21 cellular contexts compared by ENCODE assay signal in the genomic region with DNA sequence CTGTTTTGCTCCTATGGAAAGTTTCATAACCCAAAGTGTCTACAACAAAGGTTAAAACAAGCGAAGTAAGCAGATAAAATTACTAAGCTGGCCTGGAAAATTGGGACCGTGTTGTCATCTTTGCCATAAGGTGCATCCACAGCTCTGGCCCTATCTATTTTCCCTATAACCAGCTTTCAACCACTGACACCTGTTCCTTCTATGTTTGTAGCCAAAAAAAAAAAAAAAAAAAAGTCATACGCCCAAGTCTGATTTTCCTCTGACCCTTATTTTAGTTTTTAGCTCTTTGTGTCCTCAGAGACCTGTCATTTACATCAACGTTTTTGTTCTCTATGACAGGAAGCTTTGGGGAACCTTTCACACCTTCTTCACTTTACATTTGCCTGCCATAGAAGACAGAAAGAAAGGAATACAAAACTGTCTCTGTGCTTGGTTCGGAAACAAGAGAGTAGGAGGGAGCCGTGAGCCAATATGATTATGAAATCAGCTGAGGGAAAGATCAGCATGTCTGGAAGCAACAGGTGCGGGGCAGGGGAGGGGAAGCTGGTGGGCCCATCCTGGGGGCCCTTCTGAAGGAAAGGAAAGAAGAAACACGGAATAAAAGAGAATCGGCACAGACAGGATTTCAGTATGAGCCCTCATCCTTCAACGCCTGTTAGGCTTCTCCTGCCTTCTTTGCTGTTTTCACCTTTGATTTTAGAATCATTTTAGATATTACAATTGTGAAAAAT. TPM values are rescaled to one million over a fixed set of nuclear protein-coding genes. Genes with fewer than 3 reads are reported as not detected.
A peak's percentile ranks its signal among the peaks of the same experiment; 100 is the strongest.
DNase-seq lines count a peak whose midpoint lies in the region; ATAC-seq and TF ChIP-seq lines count a peak whose summit lies in the region.
"Had no signal": no experiment of that assay in that cellular context is flagged by ENCODE, and none has a peak within 500 bp of the region (broad histone marks: within the 10 kb centered on the region; RNA-seq: fewer than 3 reads in every experiment).

No MANE protein-coding gene starts in this region.

- H3K4me3 ChIP-seq in GM23248 (no peak overlapping the region), OCI-LY7 (ENCODE audit: low read depth, low read length, poor library complexity, severe bottlenecking) (no peak overlapping the region), osteoblast (ENCODE audit: insufficient read depth, low read length) (no peak overlapping the region)
- H3K4me3 ChIP-seq: PC-9 had no signal

- H3K79me2 ChIP-seq in GM23248 (ENCODE audit: insufficient read depth) (peaks cover 100% of the 10 kb centered on the region), OCI-LY7 (ENCODE audit: insufficient read depth, low read depth, low read length) (no peaks in the 10 kb centered on the region), osteoblast (ENCODE audit: insufficient read depth, low read length) (peaks cover 92% of the 10 kb centered on the region)

- H3K27ac ChIP-seq in GM23248, result peak overlapping the region; percentile 74; the same call in 1 of the 2 replicates
- H3K27ac ChIP-seq in OCI-LY7 (ENCODE audit: low read depth, low read length, poor library complexity, severe bottlenecking), result no peak overlapping the region
- peak overlapping the region; percentile 88 for H3K27ac ChIP-seq in osteoblast (ENCODE audit: low read depth, low read length)
- H3K27ac ChIP-seq: PC-9, RWPE1 had no signal

- H4K20me1 ChIP-seq in GM23248 (ENCODE audit: insufficient read depth) (no peaks in the 10 kb centered on the region), OCI-LY7 (ENCODE audit: insufficient read depth, low read length) (no peaks in the 10 kb centered on the region), osteoblast (ENCODE audit: insufficient read depth, low read length) (no peaks in the 10 kb centered on the region)

- H3K27me3 Mint-ChIP-seq in chondrocyte (ENCODE audit: low read depth), result no peaks in the 10 kb centered on the region

- POLR2A ChIA-PET in OCI-LY7 (lab: Charles Lee), result interaction anchor here (0.6 to 0.9 kb wide), 4 partner anchors 11 to 1031 kb away, joined by 3 to 5 read pairs (median 3); no protein-coding TSS in a partner anchor

- TF ChIP-seq CTCF in OCI-LY7 (conservative IDR thresholded peaks at IDR 0.05; ENCODE audit: low read length) (no peak), chondrocyte (IDR thresholded peaks at IDR 0.05) (no peak), osteoblast (IDR thresholded peaks at IDR 0.05; ENCODE audit: extremely low read depth, low read depth, low read length) (no peak)

- intact Hi-C loops in OCI-LY7 (cut with micrococcal nuclease; ENCODE audit: unreplicated experiment), result loop anchor here (10.0 kb wide), 1 partner anchor 472 kb away; the partner anchor contains the start of gene COX10

- DNase-seq in GM23248 (no peak), OCI-LY7 (ENCODE audit: low spot score) (no peak), chondrocyte (ENCODE audit: low spot score) (no peak), osteoblast (ENCODE audit: insufficient read length, low spot score, missing footprints) (no peak), 8988T (no peak), CD1c-positive myeloid dendritic cell (ENCODE audit: extremely low spot score) (no peak), DMS 273 treated with DMSO at 0.1 percent for 48 hours (lab: John Stamatoyannopoulos, UW) (no peak)
- DNase-seq: CD4-positive, CD25-positive, alpha-beta regulatory T cell; COR-L47; DMS153; GDM1; Karpas-422; NCI-H1417 treated with DMSO at 0.1 percent for 48 hours; NCI-H1930; NCI-H345; NCI-H524 treated with DMSO at 0.1 percent for 48 hours; PC-9; SW 1271 had no signal

- no peak for ATAC-seq in GM21786 (IDR thresholded peaks at IDR 0.05; ENCODE audit: unreplicated experiment)

- H3K9me3 ChIP-seq in GM23248 (ENCODE audit: low read depth) (no peaks in the 10 kb centered on the region), OCI-LY7 (ENCODE audit: low read length) (no peaks in the 10 kb centered on the region), osteoblast (ENCODE audit: low read depth, low read length) (no peaks in the 10 kb centered on the region)

- peaks cover 68% of the 10 kb centered on the region for H3K4me1 ChIP-seq in GM23248 (ENCODE audit: insufficient read depth)
- H3K4me1 ChIP-seq in OCI-LY7 (ENCODE audit: insufficient read depth, low read length, poor library complexity, severe bottlenecking), result peaks cover 21% of the 10 kb centered on the region
- peaks cover 82% of the 10 kb centered on the region for H3K4me1 ChIP-seq in osteoblast (ENCODE audit: insufficient read depth, low read length)

- H2AFZ ChIP-seq in GM23248 (no peak overlapping the region), OCI-LY7 (ENCODE audit: low read length) (peak overlapping the region; percentile 26; the same call in 1 of the 2 replicates), osteoblast (ENCODE audit: low read length) (no peak overlapping the region)
- H2AFZ ChIP-seq: PC-9 had no signal

- BruUV-seq in OCI-LY7 (replicated peaks; lab: Mats Ljungman, UMichigan), result no TSS peak

- peaks cover 70% of the 10 kb centered on the region for H3F3A ChIP-seq in GM23248 (ENCODE audit: insufficient read depth)

- H3K36me3 Mint-ChIP-seq in chondrocyte (ENCODE audit: low read depth), result no peaks in the 10 kb centered on the region
- H3K36me3 Mint-ChIP-seq: CD4-positive, CD25-positive, alpha-beta regulatory T cell had no signal

- H3K9me3 Mint-ChIP-seq in chondrocyte (ENCODE audit: low read depth), result no peaks in the 10 kb centered on the region
- H3K9me3 Mint-ChIP-seq: CD4-positive, CD25-positive, alpha-beta regulatory T cell had no signal

- H3K27me3 ChIP-seq in GM23248 (replicated peaks; ENCODE audit: insufficient read depth) (no peaks in the 10 kb centered on the region), osteoblast (ENCODE audit: insufficient read depth, low read length) (no peaks in the 10 kb centered on the region)

- no peaks in the 10 kb centered on the region for H3K9me2 ChIP-seq in GM23248 (ENCODE audit: insufficient read depth)
- H3K9me2 ChIP-seq in OCI-LY7 (ENCODE audit: insufficient read depth, low read length), result no peaks in the 10 kb centered on the region

- WGBS in GM23248 (ENCODE audit: low coverage in 1 of 2, low lambda C conversion rate in 2 of 2, missing lambda C conversion rate in 2 of 2), 2 experiments, result 86% methylated on average over 10 of the region's 10 CpGs

- peak overlapping the region; percentile 84 for H3K27ac Mint-ChIP-seq in chondrocyte (ENCODE audit: unreplicated experiment)
- H3K27ac Mint-ChIP-seq: CD4-positive, CD25-positive, alpha-beta regulatory T cell had no signal

- CTCF ChIA-PET in OCI-LY7 (lab: Charles Lee; ENCODE audit: unreplicated experiment), result no interaction called here

- H3K4me2 ChIP-seq in GM23248 (ENCODE audit: unreplicated experiment) (peak overlapping the region; percentile 99), OCI-LY7 (ENCODE audit: low read length) (no peak overlapping the region), osteoblast (ENCODE audit: insufficient read depth, low read length) (peak overlapping the region; percentile 49)
- H3K4me2 ChIP-seq: PC-9 had no signal

- peaks cover 95% of the 10 kb centered on the region for H3K4me1 Mint-ChIP-seq in chondrocyte (ENCODE audit: low read depth)

- no peak overlapping the region for H3K9ac ChIP-seq in GM23248

- peaks cover 20% of the 10 kb centered on the region for H3K36me3 ChIP-seq in GM23248 (ENCODE audit: low read depth)
- H3K36me3 ChIP-seq in OCI-LY7 (ENCODE audit: insufficient read depth, low read length), result no peaks in the 10 kb centered on the region
- no peaks in the 10 kb centered on the region for H3K36me3 ChIP-seq in osteoblast (ENCODE audit: insufficient read depth, low read length)

- no peak overlapping the region for H3K4me3 Mint-ChIP-seq in chondrocyte (ENCODE audit: unreplicated experiment)
- H3K4me3 Mint-ChIP-seq: CD4-positive, CD25-positive, alpha-beta regulatory T cell had no signal

- in situ Hi-C loops in GM23248 (cut with MboI), result loop anchor here (10.0 to 25.0 kb wide), 3 partner anchors 256 to 702 kb away; no protein-coding TSS in a partner anchor

RNA-seq across cellular contexts. Expression of gene HS3ST3A1, which starts 8.5 kb away (rescaled TPM):
- 85.1 and 99.3 TPM in 2 replicates for total RNA-seq in GM23248 (2014; rRNA removed; shearing (Covaris generic))
- 39.2 and 39.5 TPM in 2 replicates for polyA plus RNA-seq in GM23248 (2016; fragmentation: Nextera tagmentation; extraction: Ambion mirVana)
- not detected in 2 replicates for total RNA-seq in OCI-LY7 (2014; rRNA removed; shearing (Covaris generic))
- total RNA-seq in OCI-LY7 (2022), result 0.72 TPM in 1 of 2 replicates, not detected in the other
- total RNA-seq in chondrocyte, result 8.8 to 11.5 TPM (median 10.6 TPM) in 3 replicates
- total RNA-seq in osteoblast, result 7.1 and 8.3 TPM in 2 replicates
- total RNA-seq: HT-29, PC-9 had no signal
